Comparison of ENCODE assay signal across 1 cellular context in genomic region chr18:44680271-44681038, GRCh38.
TF ChIP-seq lines count a peak whose summit lies in the region.

Gene SETBP1 (plus strand): TSS chr18:44680888. CDS start chr18:44701347, 20,459 bp downstream.

TF ChIP-seq in HepG2, 621 proteins besides CTCF, POLR2A, EP300 and RAD21 (continued from another document and continues in another):
- TF ChIP-seq BRF2 (CRISPR knock-in tag; IDR thresholded peaks at IDR 0.05) (no peak), NR2F6 (IDR thresholded peaks at IDR 0.05) (no peak), NR2F6 (CRISPR knock-in tag; IDR thresholded peaks at IDR 0.05) (peak; percentile 47; the same call in 1 of the 2 replicates), ZNF737 (CRISPR knock-in tag; IDR thresholded peaks at IDR 0.05; ENCODE audit: borderline replicate concordance) (no peak), KLF6 (CRISPR knock-in tag; IDR thresholded peaks at IDR 0.05) (no peak), FOXP1 (IDR thresholded peaks at IDR 0.05) (no peak), FOXP1 (CRISPR knock-in tag; IDR thresholded peaks at IDR 0.05) (no peak), ZNF441 (CRISPR knock-in tag; IDR thresholded peaks at IDR 0.05; ENCODE audit: borderline replicate concordance) (0 out of 2 replicates have a peak, but pooled peaks have one; percentile 39), NR2F2 (IDR thresholded peaks at IDR 0.05; ENCODE audit: borderline replicate concordance, low read depth) (peak; percentile 24; the same call in 1 of the 2 replicates), IKZF4 (CRISPR knock-in tag; IDR thresholded peaks at IDR 0.05; ENCODE audit: borderline replicate concordance, low read depth, not compliant biosample characterization) (no peak), ZNF646 (CRISPR knock-in tag; IDR thresholded peaks at IDR 0.05) (no peak), ZNF891 (CRISPR knock-in tag; IDR thresholded peaks at IDR 0.05) (no peak), ZNF337 (CRISPR knock-in tag; IDR thresholded peaks at IDR 0.05; ENCODE audit: borderline replicate concordance, low read depth) (no peak), ZNF790 (CRISPR knock-in tag; IDR thresholded peaks at IDR 0.05; ENCODE audit: borderline replicate concordance) (no peak), HOXA3 (CRISPR knock-in tag; IDR thresholded peaks at IDR 0.05) (0 out of 2 replicates have a peak, but pooled peaks have one; percentile 13), ZMYM4 (CRISPR knock-in tag; IDR thresholded peaks at IDR 0.05) (peak; percentile 60; the same call in 1 of the 2 replicates), GRHL1 (CRISPR knock-in tag; conservative IDR thresholded peaks at IDR 0.05) (no peak), ZNF572 (CRISPR knock-in tag; IDR thresholded peaks at IDR 0.05) (no peak), ZNF329 (CRISPR knock-in tag; IDR thresholded peaks at IDR 0.05; ENCODE audit: low read depth) (no peak), PHF8 (CRISPR knock-in tag; IDR thresholded peaks at IDR 0.05) (0 out of 2 replicates have a peak, but pooled peaks have one; percentile 19), HMGXB4 (CRISPR knock-in tag; IDR thresholded peaks at IDR 0.05; ENCODE audit: borderline replicate concordance in 1 of 2, low read depth in 1 of 2) (no peak), MIXL1 (CRISPR knock-in tag; IDR thresholded peaks at IDR 0.05) (0 out of 2 replicates have a peak, but pooled peaks have one; percentile 21), SUZ12 (IDR thresholded peaks at IDR 0.05; ENCODE audit: low read depth, low read length) (no peak), THYN1 (CRISPR knock-in tag; IDR thresholded peaks at IDR 0.05; ENCODE audit: borderline replicate concordance, low read depth) (no peak), ZNF17 (CRISPR knock-in tag; IDR thresholded peaks at IDR 0.05) (no peak), FLYWCH1 (CRISPR knock-in tag; IDR thresholded peaks at IDR 0.05) (no peak), TFAP4 (IDR thresholded peaks at IDR 0.05; ENCODE audit: borderline replicate concordance, low read depth) (no peak), ATF3 (CRISPR knock-in tag; IDR thresholded peaks at IDR 0.05) (no peak), TEAD3 (CRISPR knock-in tag; optimal IDR thresholded peaks at IDR 0.05; ENCODE audit: borderline replicate concordance) (peak; percentile 23), LRRFIP1 (CRISPR knock-in tag; conservative IDR thresholded peaks at IDR 0.05) (no peak), POLR2AphosphoS5 (IDR thresholded peaks at IDR 0.05; ENCODE audit: low read depth, low read length) (peak; percentile 19; the same call in 1 of the 2 replicates), ZNF274 (CRISPR knock-in tag; IDR thresholded peaks at IDR 0.05) (no peak), ISX (CRISPR knock-in tag; conservative IDR thresholded peaks at IDR 0.05) (no peak), ZNF691 (CRISPR knock-in tag; IDR thresholded peaks at IDR 0.05; ENCODE audit: borderline replicate concordance, low read depth) (no peak), FOSL1 (CRISPR knock-in tag; IDR thresholded peaks at IDR 0.05; ENCODE audit: borderline replicate concordance) (no peak), ZNF747 (CRISPR knock-in tag; IDR thresholded peaks at IDR 0.05; ENCODE audit: borderline replicate concordance) (no peak), ZNF10 (CRISPR knock-in tag; IDR thresholded peaks at IDR 0.05; ENCODE audit: borderline replicate concordance, low read depth) (no peak), PHF21A (CRISPR knock-in tag; IDR thresholded peaks at IDR 0.05) (peak; percentile 56; the same call in 1 of the 2 replicates), GATAD1 (CRISPR knock-in tag; IDR thresholded peaks at IDR 0.05) (no peak), SOX13 (IDR thresholded peaks at IDR 0.05) (no peak), SOX13 (CRISPR knock-in tag; conservative IDR thresholded peaks at IDR 0.05 in 1 of 2, IDR thresholded peaks at IDR 0.05 in 1 of 2) (no peak), HNF1A (IDR thresholded peaks at IDR 0.05; ENCODE audit: low read depth) (no peak), HNF1A (CRISPR knock-in tag; IDR thresholded peaks at IDR 0.05; ENCODE audit: borderline replicate concordance) (no peak), TCF12 (IDR thresholded peaks at IDR 0.05) (no peak), TCF12 (CRISPR knock-in tag; IDR thresholded peaks at IDR 0.05) (peak; percentile 74; the same call in 1 of the 2 replicates), ZNF282 (IDR thresholded peaks at IDR 0.05; ENCODE audit: partially characterized antibody) (no peak)
